8 cellular contexts compared by ENCODE assay signal in genomic region chr20:35276408-35276807, GRCh38. TPM values are rescaled to one million over a fixed set of nuclear protein-coding genes. Genes with fewer than 3 reads are reported as not detected.
DNase-seq lines count a peak whose midpoint lies in the region; ATAC-seq, FAIRE-seq and TF ChIP-seq lines count a peak whose summit lies in the region.

No MANE protein-coding gene starts in this region.

- no peak for TF ChIP-seq CTCF in CD14-positive monocyte (IDR thresholded peaks at IDR 0.05)
- no peak for TF ChIP-seq CTCF in LNCaP clone FGC (IDR thresholded peaks at IDR 0.05; ENCODE audit: control insufficient read depth, extremely low read depth, insufficient read depth)
- no peak for TF ChIP-seq CTCF in coronary artery (IDR thresholded peaks at IDR 0.05)
- no peak for TF ChIP-seq CTCF in nephron progenitor cell (IDR thresholded peaks at IDR 0.05)
- no peak for TF ChIP-seq CTCF in D721Med (IDR thresholded peaks at IDR 0.05; ENCODE audit: insufficient read depth, missing control alignments)

- H3K27ac ChIP-seq in coronary artery, result peak overlapping the region; percentile 95 to 100

- H3K27me3 Mint-ChIP-seq in CD14-positive monocyte (ENCODE audit: low read depth in 3 of 3) (no peaks in the 10 kb centered on the region), nephron progenitor cell (ENCODE audit: low read depth, poor library complexity) (peaks cover 3% of the 10 kb centered on the region)

- peak overlapping the region; percentile 82 for H3K4me3 ChIP-seq in LNCaP clone FGC (ENCODE audit: low read depth, low read length)
- peak overlapping the region; percentile 99 for H3K4me3 ChIP-seq in coronary artery

- peaks cover 0 to 1% (median 0%) of the 10 kb centered on the region in 7 donors for H3K9me3 Mint-ChIP-seq in CD14-positive monocyte
- H3K9me3 Mint-ChIP-seq in nephron progenitor cell, result no peaks in the 10 kb centered on the region

- FAIRE-seq in D721Med (lab: Jason Lieb, UNC), result no peak

- H3K27ac Mint-ChIP-seq in CD14-positive monocyte (peak overlapping the region in 6 of 7 donors; percentile 42 to 99 (median 98)), nephron progenitor cell (no peak overlapping the region)

- DNase-seq in CD14-positive monocyte (ENCODE audit: low spot score) (no peak), LNCaP clone FGC (ENCODE audit: low read depth) (no peak), coronary artery (ENCODE audit: low spot score) (no peak), nephron progenitor cell (no peak), D721Med (ENCODE audit: insufficient read length, low spot score) (no peak)

- H3K36me3 Mint-ChIP-seq in CD14-positive monocyte, result peaks cover 47 to 58% of the 10 kb centered on the region in 2 donors
- peaks cover 28% of the 10 kb centered on the region for H3K36me3 Mint-ChIP-seq in nephron progenitor cell (ENCODE audit: low read depth)

- H3K4me1 Mint-ChIP-seq in CD14-positive monocyte (peaks cover 15% of the 10 kb centered on the region), nephron progenitor cell (peaks cover 18% of the 10 kb centered on the region)

- intact Hi-C loops in CD14-positive monocyte (cut with micrococcal nuclease), result loop anchor here in 1 of 2 donors (10.0 kb wide), 1 partner anchor 132 kb away; the partner anchor contains the start of gene EDEM2

- no peak overlapping the region for H3K4me3 Mint-ChIP-seq in CD14-positive monocyte
- H3K4me3 Mint-ChIP-seq in nephron progenitor cell, result peak overlapping the region; percentile 94

- no peak for ATAC-seq in GM21619 (IDR thresholded peaks at IDR 0.05; ENCODE audit: unreplicated experiment)
- no peak for ATAC-seq in GM21786 (IDR thresholded peaks at IDR 0.05; ENCODE audit: unreplicated experiment)
- no peak for ATAC-seq in HG02981 (IDR thresholded peaks at IDR 0.05; ENCODE audit: unreplicated experiment)

RNA-seq across cellular contexts. Expression of gene MMP24OS, which starts 1.5 kb away (rescaled TPM):
- polyA plus RNA-seq in CD14-positive monocyte, result 1 to 10 TPM; 9.5 to 9.6 TPM

RNA-seq across cellular contexts. Expression of gene EIF6, which starts 8.2 kb away (rescaled TPM):
- polyA plus RNA-seq in CD14-positive monocyte, result 100 to 1,000 TPM; 190 to 222 TPM

RNA-seq across cellular contexts. Expression of gene FAM83C, which starts 15.8 kb away (rescaled TPM):
- not detected for polyA plus RNA-seq in CD14-positive monocyte

RNA-seq across cellular contexts. Expression of gene MMP24, which starts 49.9 kb away (rescaled TPM):
- under 1 TPM in 1 of 2 donors, not detected in 1; 0.14 TPM for polyA plus RNA-seq in CD14-positive monocyte
